ENCODE assay signal across 24 cellular contexts in genomic region chr1:17097787-17098186, GRCh38. TPM values are rescaled to one million over a fixed set of nuclear protein-coding genes. Genes with fewer than 3 reads are reported as not detected.
A peak's percentile ranks its signal among the peaks of the same experiment; 100 is the strongest.
DNase-seq lines count a peak whose midpoint lies in the region; ATAC-seq and TF ChIP-seq lines count a peak whose summit lies in the region.
"Had no signal": no experiment of that assay in that cellular context is flagged by ENCODE, and none has a peak within 500 bp of the region (broad histone marks: within the 10 kb centered on the region; RNA-seq: fewer than 3 reads in every experiment).

No MANE protein-coding gene starts in this region.

- peak; percentile 17 for ATAC-seq in left lung
- no peak for ATAC-seq in HG03442 (IDR thresholded peaks at IDR 0.05; ENCODE audit: unreplicated experiment)
- ATAC-seq: effector memory CD8-positive, alpha-beta T cell had no signal

- H3K27me3 ChIP-seq in left lung = no peaks in the 10 kb centered on the region
- H3K27me3 ChIP-seq in spleen (replicated peaks in 1 of 7) = peaks cover 0 to 6% (median 0%) of the 10 kb centered on the region in 7 donors
- no peaks in the 10 kb centered on the region for H3K27me3 ChIP-seq in prostate gland (replicated peaks; ENCODE audit: insufficient read depth)
- H3K27me3 ChIP-seq: testis had no signal

- H3K4me1 Mint-ChIP-seq in MCF 10A (ENCODE audit: insufficient read depth, unreplicated experiment) = peaks cover 22% of the 10 kb centered on the region
- H3K4me1 Mint-ChIP-seq: memory B cell had no signal

- no peaks in the 10 kb centered on the region for H3K36me3 Mint-ChIP-seq in MCF 10A (ENCODE audit: insufficient read depth, unreplicated experiment)
- H3K36me3 Mint-ChIP-seq: naive B cell had no signal

- H3K27ac ChIP-seq in left lung (peak overlapping the region in 1 of 2 donors; percentile 92), spleen (peak overlapping the region in 7 of 8 donors; percentile 60 to 95 (median 86)), prostate gland (peak overlapping the region in 1 of 2 donors; percentile 48)
- H3K27ac ChIP-seq: testis, VCaP had no signal

- CTCF ChIA-PET in MCF 10A (lab: Yijun Ruan, JAX) = no interaction called here

- H3K36me3 ChIP-seq in left lung (peaks cover 0 to 17% of the 10 kb centered on the region in 2 donors), spleen (peaks cover 0 to 57% (median 0%) of the 10 kb centered on the region in 6 donors), prostate gland (no peaks in the 10 kb centered on the region)

- H3K27me3 Mint-ChIP-seq in MCF 10A (ENCODE audit: insufficient read depth, unreplicated experiment) = no peaks in the 10 kb centered on the region
- H3K27me3 Mint-ChIP-seq: naive B cell had no signal

- 19 to 60% (median 37%) methylated on average over 4 to 14 of the region's 14 CpGs for WGBS in spleen, 5 donors
- 70% methylated on average over 14 of the region's 14 CpGs for WGBS in prostate gland

- intact Hi-C loops in MCF 10A (cut with micrococcal nuclease) (no loop called here), left lung (cut with DNase I) (no loop called here), spleen (cut with DNase I; ENCODE audit: low total_unique reads) (no loop called here), prostate gland (cut with DNase I) (no loop called here)

- DNase-seq in GF-D8 (lab: John Stamatoyannopoulos, UW) = peak; percentile 68
- peak; percentile 87 for DNase-seq in MCF 10A (ENCODE audit: unreplicated experiment)
- peak in 1 of 2 donors; percentile 83 for DNase-seq in left lung
- peak; percentile 85 for DNase-seq in spleen
- no peak for DNase-seq in RPMI8226
- DNase-seq in SK-N-DZ (ENCODE audit: low spot score) = no peak
- no peak for DNase-seq in prostate gland (ENCODE audit: low spot score)
- DNase-seq: activated CD4-positive, alpha-beta T cell treated with anti-CD3 and anti-CD28 coated beads, Interleukin-2, amount 50 U/mL, for 4 hours; activated naive CD4-positive, alpha-beta T cell; amniotic stem cell; effector memory CD8-positive, alpha-beta T cell; heart right ventricle; naive B cell; NCI-H1092 treated with DMSO at 0.1 percent for 48 hours; NCI-H2081; NCI-H510A treated with DMSO at 0.1 percent for 48 hours; posterior cingulate gyrus; SIG-M5; stimulated activated CD8-positive, alpha-beta memory T cell treated with anti-CD3 and anti-CD28 coated beads, Interleukin-4, amount 100 ng/mL, for 48 hours; testis had no signal

- peak overlapping the region; percentile 61 for H3K27ac Mint-ChIP-seq in MCF 10A (ENCODE audit: low read depth, unreplicated experiment)
- H3K27ac Mint-ChIP-seq: effector memory CD8-positive, alpha-beta T cell; memory B cell; naive B cell had no signal

- no TSS peak for BruUV-seq in MCF 10A (replicated peaks; lab: Mats Ljungman, UMichigan)

- TF ChIP-seq CTCF in MCF 10A (IDR thresholded peaks at IDR 0.05; ENCODE audit: unreplicated experiment) (no peak), left lung (IDR thresholded peaks at IDR 0.05) (no peak), spleen (IDR thresholded peaks at IDR 0.05 in 8 of 11, conservative IDR thresholded peaks at IDR 0.05 in 3 of 11) (no peak), prostate gland (IDR thresholded peaks at IDR 0.05) (no peak)

- H3K4me3 ChIP-seq in left lung (no peak overlapping the region), spleen (peak overlapping the region in 1 of 8 donors; percentile 37), prostate gland (no peak overlapping the region)
- H3K4me3 ChIP-seq: heart right ventricle, testis had no signal

- H3K9me3 Mint-ChIP-seq in MCF 10A (ENCODE audit: unreplicated experiment) = no peaks in the 10 kb centered on the region
- H3K9me3 Mint-ChIP-seq: effector memory CD8-positive, alpha-beta T cell had no signal

- TF ChIP-seq POLR2A in spleen (IDR thresholded peaks at IDR 0.05) (no peak), prostate gland (IDR thresholded peaks at IDR 0.05) (no peak)

- H3K4me1 ChIP-seq in left lung = peaks cover 0 to 38% of the 10 kb centered on the region in 2 donors
- peaks cover 0 to 45% (median 23%) of the 10 kb centered on the region in 6 donors for H3K4me1 ChIP-seq in spleen
- no peaks in the 10 kb centered on the region for H3K4me1 ChIP-seq in prostate gland (replicated peaks)

- H3K9me3 ChIP-seq in left lung (no peaks in the 10 kb centered on the region), spleen (no peaks in the 10 kb centered on the region), prostate gland (no peaks in the 10 kb centered on the region)
- H3K9me3 ChIP-seq: testis had no signal

- POLR2A ChIA-PET in MCF 10A (lab: Yijun Ruan, JAX) = interaction anchor here (0.5 to 1.5 kb wide), 9 partner anchors 9 to 653 kb away, joined by 3 to 5 read pairs (median 3); no protein-coding TSS in a partner anchor

- H3K4me3 Mint-ChIP-seq in MCF 10A (ENCODE audit: unreplicated experiment) = peak overlapping the region; percentile 2
- H3K4me3 Mint-ChIP-seq: effector memory CD8-positive, alpha-beta T cell; memory B cell; naive B cell had no signal

RNA-seq across cellular contexts. Expression of gene PADI2, which starts 21.5 kb away (rescaled TPM):
- total RNA-seq in MCF 10A (2022) (0.16 and 0.20 TPM in 2 replicates), left lung (10 to 100 TPM in 1 of 2 donors, 1 to 10 TPM in 1; 2.2 to 35.4 TPM), spleen (10 to 100 TPM in 5 of 7 donors, 1 to 10 TPM in 2; 8.7 to 63.6 (median 30.7) TPM), prostate gland (1 to 10 TPM; 1.1 to 5.0 TPM)
- polyA plus RNA-seq in spleen = 1 to 10 TPM in 2 of 3 donors, under 1 TPM in 1; 0.50 to 3.5 (median 3.3) TPM
- polyA plus RNA-seq in SK-N-DZ (2014; cell fraction: cytosol; rRNA removed) = not detected in 2 replicates
- not detected in 2 replicates for polyA plus RNA-seq in SK-N-DZ (2014; cell fraction: nucleus; rRNA removed)
- total RNA-seq: T-helper 1 cell treated with Interleukin-12 subunit alpha and Interleukin-12 subunit beta and Interleukin-4 antibody, amounts not matched to agents 30 ng/mL and 1 ng/mL, for 36 hours had no signal

RNA-seq across cellular contexts. Expression of gene SDHB, which starts 44.0 kb away (rescaled TPM):
- total RNA-seq in MCF 10A (2022) (166 and 189 TPM in 2 replicates), left lung (100 to 1,000 TPM in 1 of 2 donors, 10 to 100 TPM in 1; 87.7 to 110 TPM), spleen (100 to 1,000 TPM in 3 of 7 donors, 10 to 100 TPM in 4; 82.9 to 132 (median 84.0) TPM), prostate gland (100 to 1,000 TPM in 1 of 2 donors, 10 to 100 TPM in 1; 93.0 to 113 TPM)
- 10 to 100 TPM; 49.1 to 85.0 (median 75.4) TPM for polyA plus RNA-seq in spleen
- polyA plus RNA-seq in SK-N-DZ (2014; cell fraction: cytosol; rRNA removed) = 201 and 208 TPM in 2 replicates
- polyA plus RNA-seq in SK-N-DZ (2014; cell fraction: nucleus; rRNA removed) = 126 and 129 TPM in 2 replicates

Comparison
In these comparisons a context has a peak if more than half of its experiments do, and no peak if none do; other contexts are left out.
1. DNase-seq: peak in GF-D8 (single experiment), MCF 10A (single experiment) and spleen (single experiment); none in RPMI8226 (single experiment), SK-N-DZ (single experiment) and prostate gland (single experiment).